ENCODE assay signal across 11 cellular contexts in genomic region chr5:25995209-25995608, GRCh38.
"Had no signal": no experiment of that assay in that cellular context is flagged by ENCODE, and none has a peak within 500 bp of the region (broad histone marks: within the 10 kb centered on the region; RNA-seq: fewer than 3 reads in every experiment).

No MANE protein-coding gene starts in this region.

- H3K4me3 ChIP-seq: GM23248, GM23338, HAP-1 had no signal

- H3K4me1 ChIP-seq: HAP-1 had no signal

- H2AFZ ChIP-seq: GM23248, GM23338 had no signal

- ATAC-seq: GM23338, HCT116 had no signal

- H3K4me2 ChIP-seq: GM23338 had no signal

- H3K9ac ChIP-seq: GM23248 had no signal

- H3K36me3 ChIP-seq: HAP-1 had no signal

- DNase-seq: GM23248, GOT3, H7, H9, HCEC 1CT, HFFc6 had no signal

- H3K27ac ChIP-seq: GM23248 had no signal

- FAIRE-seq: H1, H54 had no signal

- H3K9me3 ChIP-seq: HAP-1 had no signal
